20 cellular contexts compared by ENCODE assay signal in genomic region chrX:69808375-69808774, GRCh38.
A peak's percentile ranks its signal among the peaks of the same experiment; 100 is the strongest.
DNase-seq lines count a peak whose midpoint lies in the region; ATAC-seq and TF ChIP-seq lines count a peak whose summit lies in the region.
"Had no signal": no experiment of that assay in that cellular context is flagged by ENCODE, and none has a peak within 500 bp of the region (broad histone marks: within the 10 kb centered on the region; RNA-seq: fewer than 3 reads in every experiment).

No MANE protein-coding gene starts in this region.

- peak; percentile 12 for DNase-seq in activated CD4-positive, alpha-beta memory T cell treated with anti-CD3 and anti-CD28 coated beads for 36 hours
- DNase-seq in activated CD4-positive, alpha-beta memory T cell treated with anti-CD3 and anti-CD28 coated beads, Interleukin-2, amount 10 ng/mL, durations not matched to agents 7 days and 5 days: no peak
- peak; percentile 1 for DNase-seq in stimulated activated CD4-positive, alpha-beta T cell treated with anti-CD3 and anti-CD28 coated beads, Interleukin-1b, Interleukin-23, amount 100 ng/mL, for 48 hours
- no peak for DNase-seq in stimulated activated CD4-positive, alpha-beta T cell treated with anti-CD3 and anti-CD28 coated beads, Interleukin-2, amount 100 ng/mL, for 48 hours
- peak; percentile 16 for DNase-seq in activated CD8-positive, alpha-beta T cell treated with anti-CD3 and anti-CD28 coated beads for 36 hours
- no peak for DNase-seq in stimulated activated naive CD8-positive, alpha-beta T cell treated with anti-CD3 and anti-CD28 coated beads, Interleukin-15, Interleukin-2, amounts not matched to agents 100 U/mL and 50 U/mL, for 24 hours
- no peak for DNase-seq in nephron progenitor cell
- DNase-seq: GM23248, H7, NCI-H1105 treated with DMSO at 0.1 percent for 48 hours, NCI-H146, NCI-H1930, NCI-H2107, NCI-H446, NCI-H526, PC-9, SJCRH30 had no signal

- H3K27ac Mint-ChIP-seq in activated CD4-positive, alpha-beta memory T cell treated with anti-CD3 and anti-CD28 coated beads for 36 hours: no peak overlapping the region
- no peak overlapping the region for H3K27ac Mint-ChIP-seq in activated CD4-positive, alpha-beta memory T cell treated with anti-CD3 and anti-CD28 coated beads, Interleukin-2, amount 10 ng/mL, durations not matched to agents 7 days and 5 days
- no peak overlapping the region for H3K27ac Mint-ChIP-seq in activated CD8-positive, alpha-beta T cell treated with anti-CD3 and anti-CD28 coated beads for 36 hours
- H3K27ac Mint-ChIP-seq in nephron progenitor cell: no peak overlapping the region
- H3K27ac Mint-ChIP-seq: CD4-positive, CD25-positive, alpha-beta regulatory T cell had no signal

- no peak for TF ChIP-seq CTCF in activated CD8-positive, alpha-beta T cell treated with anti-CD3 and anti-CD28 coated beads for 36 hours (IDR thresholded peaks at IDR 0.05)
- TF ChIP-seq CTCF in nephron progenitor cell (IDR thresholded peaks at IDR 0.05): no peak

- CTCF ChIA-PET in activated CD4-positive, alpha-beta memory T cell treated with anti-CD3 and anti-CD28 coated beads for 36 hours (lab: Charles Lee): no interaction called here
- CTCF ChIA-PET in activated CD4-positive, alpha-beta memory T cell treated with anti-CD3 and anti-CD28 coated beads, Interleukin-2, amount 10 ng/mL, durations not matched to agents 7 days and 5 days (lab: Charles Lee): no interaction called here
- CTCF ChIA-PET in activated CD8-positive, alpha-beta T cell treated with anti-CD3 and anti-CD28 coated beads for 36 hours (lab: Charles Lee): no interaction called here

- POLR2A ChIA-PET in activated CD4-positive, alpha-beta memory T cell treated with anti-CD3 and anti-CD28 coated beads for 36 hours (lab: Charles Lee): no interaction called here
- POLR2A ChIA-PET in activated CD4-positive, alpha-beta memory T cell treated with anti-CD3 and anti-CD28 coated beads, Interleukin-2, amount 10 ng/mL, durations not matched to agents 7 days and 5 days (lab: Charles Lee): no interaction called here
- POLR2A ChIA-PET in activated CD8-positive, alpha-beta T cell treated with anti-CD3 and anti-CD28 coated beads for 36 hours (lab: Charles Lee): no interaction called here

- intact Hi-C loops in activated CD4-positive, alpha-beta memory T cell treated with anti-CD3 and anti-CD28 coated beads for 36 hours (cut with micrococcal nuclease): loop anchor here (5.0 kb wide), 1 partner anchor 181 kb away; no protein-coding TSS in a partner anchor
- intact Hi-C loops in activated CD8-positive, alpha-beta T cell treated with anti-CD3 and anti-CD28 coated beads for 36 hours (cut with micrococcal nuclease): no loop called here

- H3K27me3 Mint-ChIP-seq in activated CD4-positive, alpha-beta memory T cell treated with anti-CD3 and anti-CD28 coated beads for 36 hours: no peaks in the 10 kb centered on the region
- H3K27me3 Mint-ChIP-seq in activated CD4-positive, alpha-beta memory T cell treated with anti-CD3 and anti-CD28 coated beads, Interleukin-2, amount 10 ng/mL, durations not matched to agents 7 days and 5 days: no peaks in the 10 kb centered on the region
- H3K27me3 Mint-ChIP-seq in activated CD8-positive, alpha-beta T cell treated with anti-CD3 and anti-CD28 coated beads for 36 hours: no peaks in the 10 kb centered on the region
- H3K27me3 Mint-ChIP-seq in nephron progenitor cell (ENCODE audit: low read depth, poor library complexity): no peaks in the 10 kb centered on the region
- H3K27me3 Mint-ChIP-seq: CD4-positive, CD25-positive, alpha-beta regulatory T cell had no signal

- ATAC-seq in activated CD8-positive, alpha-beta T cell treated with anti-CD3 and anti-CD28 coated beads for 36 hours: peak; percentile 68
- ATAC-seq in stimulated activated naive CD8-positive, alpha-beta T cell treated with anti-CD3 and anti-CD28 coated beads, Interleukin-15, Interleukin-2, amounts not matched to agents 100 U/mL and 50 U/mL, for 24 hours: peak; percentile 84
- ATAC-seq in GM18867 (IDR thresholded peaks at IDR 0.05; ENCODE audit: unreplicated experiment): no peak
- ATAC-seq: Right ventricle myocardium inferior had no signal

- H3K4me3 Mint-ChIP-seq in activated CD4-positive, alpha-beta memory T cell treated with anti-CD3 and anti-CD28 coated beads for 36 hours: no peak overlapping the region
- H3K4me3 Mint-ChIP-seq in activated CD4-positive, alpha-beta memory T cell treated with anti-CD3 and anti-CD28 coated beads, Interleukin-2, amount 10 ng/mL, durations not matched to agents 7 days and 5 days: no peak overlapping the region
- H3K4me3 Mint-ChIP-seq in activated CD8-positive, alpha-beta T cell treated with anti-CD3 and anti-CD28 coated beads for 36 hours: no peak overlapping the region
- H3K4me3 Mint-ChIP-seq in nephron progenitor cell: no peak overlapping the region
- H3K4me3 Mint-ChIP-seq: CD4-positive, CD25-positive, alpha-beta regulatory T cell had no signal

- H3K36me3 Mint-ChIP-seq in activated CD4-positive, alpha-beta memory T cell treated with anti-CD3 and anti-CD28 coated beads for 36 hours: no peaks in the 10 kb centered on the region
- H3K36me3 Mint-ChIP-seq in activated CD4-positive, alpha-beta memory T cell treated with anti-CD3 and anti-CD28 coated beads, Interleukin-2, amount 10 ng/mL, durations not matched to agents 7 days and 5 days (ENCODE audit: low read depth): no peaks in the 10 kb centered on the region
- no peaks in the 10 kb centered on the region for H3K36me3 Mint-ChIP-seq in activated CD8-positive, alpha-beta T cell treated with anti-CD3 and anti-CD28 coated beads for 36 hours (ENCODE audit: low read depth)
- no peaks in the 10 kb centered on the region for H3K36me3 Mint-ChIP-seq in nephron progenitor cell (ENCODE audit: low read depth)
- H3K36me3 Mint-ChIP-seq: CD4-positive, CD25-positive, alpha-beta regulatory T cell had no signal

- peaks cover 13% of the 10 kb centered on the region for H3K4me1 Mint-ChIP-seq in activated CD4-positive, alpha-beta memory T cell treated with anti-CD3 and anti-CD28 coated beads for 36 hours (ENCODE audit: low read depth)
- peaks cover 19% of the 10 kb centered on the region for H3K4me1 Mint-ChIP-seq in activated CD4-positive, alpha-beta memory T cell treated with anti-CD3 and anti-CD28 coated beads, Interleukin-2, amount 10 ng/mL, durations not matched to agents 7 days and 5 days
- H3K4me1 Mint-ChIP-seq in activated CD8-positive, alpha-beta T cell treated with anti-CD3 and anti-CD28 coated beads for 36 hours (ENCODE audit: low read depth): peaks cover 6% of the 10 kb centered on the region
- no peaks in the 10 kb centered on the region for H3K4me1 Mint-ChIP-seq in nephron progenitor cell

- H3K9me3 Mint-ChIP-seq in activated CD4-positive, alpha-beta memory T cell treated with anti-CD3 and anti-CD28 coated beads for 36 hours: peaks cover 9% of the 10 kb centered on the region
- H3K9me3 Mint-ChIP-seq in activated CD4-positive, alpha-beta memory T cell treated with anti-CD3 and anti-CD28 coated beads, Interleukin-2, amount 10 ng/mL, durations not matched to agents 7 days and 5 days: no peaks in the 10 kb centered on the region
- H3K9me3 Mint-ChIP-seq in activated CD8-positive, alpha-beta T cell treated with anti-CD3 and anti-CD28 coated beads for 36 hours: no peaks in the 10 kb centered on the region
- H3K9me3 Mint-ChIP-seq in nephron progenitor cell: peaks cover 22% of the 10 kb centered on the region

Comparison
In these comparisons a context has a peak if more than half of its experiments do, and no peak if none do; other contexts are left out.
1. DNase-seq: peak in activated CD4-positive, alpha-beta memory T cell treated with anti-CD3 and anti-CD28 coated beads for 36 hours (single experiment), stimulated activated CD4-positive, alpha-beta T cell treated with anti-CD3 and anti-CD28 coated beads, Interleukin-1b, Interleukin-23, amount 100 ng/mL, for 48 hours (single experiment) and activated CD8-positive, alpha-beta T cell treated with anti-CD3 and anti-CD28 coated beads for 36 hours (single experiment); none in activated CD4-positive, alpha-beta memory T cell treated with anti-CD3 and anti-CD28 coated beads, Interleukin-2, amount 10 ng/mL, durations not matched to agents 7 days and 5 days (single experiment), stimulated activated CD4-positive, alpha-beta T cell treated with anti-CD3 and anti-CD28 coated beads, Interleukin-2, amount 100 ng/mL, for 48 hours (0 of 2), stimulated activated naive CD8-positive, alpha-beta T cell treated with anti-CD3 and anti-CD28 coated beads, Interleukin-15, Interleukin-2, amounts not matched to agents 100 U/mL and 50 U/mL, for 24 hours (single experiment) and nephron progenitor cell (single experiment).